11 cellular contexts compared by ENCODE assay signal in genomic region chr14:39499514-39499913, GRCh38.
"Had no signal": no experiment of that assay in that cellular context is flagged by ENCODE, and none has a peak within 500 bp of the region (broad histone marks: within the 10 kb centered on the region; RNA-seq: fewer than 3 reads in every experiment).

No MANE protein-coding gene starts in this region.

- H3K27ac Mint-ChIP-seq: GM23338, H9, HFFc6 had no signal

- H3K4me3 ChIP-seq: GM23248, GM23338, HAP-1 had no signal

- H2AFZ ChIP-seq: GM23248, GM23338 had no signal

- H3K4me1 Mint-ChIP-seq: GM23338, H9 had no signal

- H3K36me3 ChIP-seq: HAP-1 had no signal

- FAIRE-seq: H1, H54 had no signal

- H3K4me2 ChIP-seq: GM23338 had no signal

- ATAC-seq: GM23338, HCT116 had no signal

- H3K27ac ChIP-seq: GM23248 had no signal

- H3K4me1 ChIP-seq: HAP-1 had no signal

- H3K9ac ChIP-seq: GM23248 had no signal

- H3K4me3 Mint-ChIP-seq: GM23338, H9, HFFc6 had no signal

- DNase-seq: GM23248, GOT3, H7, H9, HCEC 1CT, HFFc6 had no signal
